In genomic region chr5:74594172-74595040, GRCh38 we compare ENCODE assay signal across 1 cellular context.
TF ChIP-seq lines count a peak whose summit lies in the region.

No MANE protein-coding gene starts in this region.

TF ChIP-seq in HepG2, 621 proteins besides CTCF, POLR2A, EP300 and RAD21:
- TF ChIP-seq THAP9 (CRISPR knock-in tag; IDR thresholded peaks at IDR 0.05; ENCODE audit: borderline replicate concordance), result no peak
- TF ChIP-seq ZFP82 (CRISPR knock-in tag; IDR thresholded peaks at IDR 0.05; ENCODE audit: borderline replicate concordance), result no peak
- TF ChIP-seq ZNF768 (CRISPR knock-in tag; IDR thresholded peaks at IDR 0.05), result no peak
- no peak for TF ChIP-seq ZGPAT (CRISPR knock-in tag; IDR thresholded peaks at IDR 0.05)
- TF ChIP-seq FUBP1 (CRISPR knock-in tag; IDR thresholded peaks at IDR 0.05; ENCODE audit: borderline replicate concordance), result no peak
- no peak for TF ChIP-seq ZNF687 (CRISPR knock-in tag; IDR thresholded peaks at IDR 0.05)
- TF ChIP-seq POLR2G (IDR thresholded peaks at IDR 0.05; ENCODE audit: low read depth, low read length), result no peak
